ENCODE assay signal across 34 cellular contexts in genomic region chr6:153526479-153526878, GRCh38.
DNase-seq lines count a peak whose midpoint lies in the region; ATAC-seq, FAIRE-seq and TF ChIP-seq lines count a peak whose summit lies in the region.
"Had no signal": no experiment of that assay in that cellular context is flagged by ENCODE, and none has a peak within 500 bp of the region (broad histone marks: within the 10 kb centered on the region; RNA-seq: fewer than 3 reads in every experiment).

No MANE protein-coding gene starts in this region.

- H3K27ac ChIP-seq in HepG2 (ENCODE audit: extremely low read length, insufficient read depth, low read length), result no peak overlapping the region
- H3K27ac ChIP-seq in right lobe of liver, result no peak overlapping the region
- H3K27ac ChIP-seq in A549, result no peak overlapping the region
- no peak overlapping the region for H3K27ac ChIP-seq in IMR-90 (ENCODE audit: insufficient read depth, low read length)
- H3K27ac ChIP-seq in K562 (ENCODE audit: extremely low read depth, low read depth, low read length), result no peak overlapping the region
- H3K27ac ChIP-seq: 22Rv1, BLaER1, C4-2B had no signal

- no peak overlapping the region for H2BK15ac ChIP-seq in IMR-90 (ENCODE audit: low read depth, low read length)

- ATAC-seq in HepG2 (no peak), right lobe of liver (no peak), A549 (no peak), IMR-90 (ENCODE audit: low read depth) (no peak), K562 (no peak)
- ATAC-seq: CD8-positive, alpha-beta T cell had no signal

- no peak overlapping the region for H3K4ac ChIP-seq in IMR-90 (ENCODE audit: low read depth, low read length)

- H2BK5ac ChIP-seq in IMR-90 (ENCODE audit: low read depth, low read length, poor library complexity, severe bottlenecking), result no peak overlapping the region

- H3K79me1 ChIP-seq in IMR-90 (ENCODE audit: low read depth in 1 of 2, low read length in 2 of 2), result no peaks in the 10 kb centered on the region

- H3K4me2 ChIP-seq in HepG2 (ENCODE audit: low read depth, low read length) (no peak overlapping the region), A549 (no peak overlapping the region), IMR-90 (ENCODE audit: low read depth, low read length) (no peak overlapping the region), K562 (ENCODE audit: insufficient read depth, low read length) (no peak overlapping the region)
- H3K4me2 ChIP-seq: BLaER1 had no signal

- TF ChIP-seq EP300 in HepG2 (IDR thresholded peaks at IDR 0.05; ENCODE audit: low read depth in 2 of 2, low read length in 2 of 2), result no peak
- no peak for TF ChIP-seq EP300 in HepG2 (CRISPR knock-in tag; IDR thresholded peaks at IDR 0.05; ENCODE audit: borderline replicate concordance)
- no peak for TF ChIP-seq EP300 in A549 (IDR thresholded peaks at IDR 0.05)
- TF ChIP-seq EP300 in K562 (IDR thresholded peaks at IDR 0.05; ENCODE audit: low read length), result no peak

- H3K9me1 ChIP-seq in IMR-90 (ENCODE audit: insufficient read depth, low read length) (no peaks in the 10 kb centered on the region), K562 (ENCODE audit: control insufficient read depth, insufficient read depth, low read length) (no peaks in the 10 kb centered on the region)

- H4K8ac ChIP-seq in IMR-90 (ENCODE audit: low read depth in 2 of 2, low read length in 2 of 2), result no peak overlapping the region

- POLR2A ChIA-PET in HepG2 (lab: Yijun Ruan, JAX) (no interaction called here), A549 (lab: Yijun Ruan, JAX) (no interaction called here), IMR-90 (lab: Charles Lee; ENCODE audit: unreplicated experiment) (no interaction called here), K562 (lab: Yijun Ruan, JAX) (no interaction called here)

- no peaks in the 10 kb centered on the region for H3K79me2 ChIP-seq in HepG2 (ENCODE audit: insufficient read depth, low read length)
- no peaks in the 10 kb centered on the region for H3K79me2 ChIP-seq in K562 (ENCODE audit: control insufficient read depth, insufficient read depth, low read length)

- H3K23ac ChIP-seq in IMR-90 (ENCODE audit: low read depth, low read length), result no peak overlapping the region

- in situ Hi-C loops in HepG2 (cut with HindIII; ENCODE audit: extremely low pct_ligation_motif_present, low pct_unique_long_range_greater_than_20kb) (no loop called here), IMR-90 (cut with MboI; ENCODE audit: low sequenced_read_pairs) (no loop called here), K562 (cut with MboI) (no loop called here)

- H3K9ac ChIP-seq in HepG2 (ENCODE audit: insufficient read depth, low read depth, low read length) (no peak overlapping the region), IMR-90 (ENCODE audit: low read depth, low read length) (no peak overlapping the region), K562 (ENCODE audit: insufficient read depth in 1 of 2, low read depth in 2 of 2, low read length in 2 of 2) (no peak overlapping the region)
- H3K9ac ChIP-seq: BLaER1; BLaER1 treated with 17β-estradiol and CSF1 and Interleukin-3, amounts not matched to agents 10 nM and 100 nM had no signal

- H3K36me3 ChIP-seq in HepG2 (replicated peaks in 1 of 2; ENCODE audit: control insufficient read depth in 1 of 2, insufficient read depth in 2 of 2, low read length in 2 of 2) (no peaks in the 10 kb centered on the region), right lobe of liver (no peaks in the 10 kb centered on the region), IMR-90 (ENCODE audit: control insufficient read depth, insufficient read depth, low read length) (no peaks in the 10 kb centered on the region), K562 (ENCODE audit: control insufficient read depth, insufficient read depth, low read length) (no peaks in the 10 kb centered on the region)
- H3K36me3 ChIP-seq: BE2C; BLaER1; BLaER1 treated with 17β-estradiol and CSF1 and Interleukin-3, amounts not matched to agents 10 nM and 100 nM had no signal

- H2BK20ac ChIP-seq in IMR-90 (ENCODE audit: low read depth, low read length), result no peak overlapping the region

- no peak overlapping the region for H3K4me3 ChIP-seq in HepG2 (replicated peaks in 1 of 3; ENCODE audit: insufficient read depth in 1 of 3, low read depth in 2 of 3, low read length in 3 of 3)
- no peak overlapping the region for H3K4me3 ChIP-seq in right lobe of liver
- no peak overlapping the region for H3K4me3 ChIP-seq in A549
- H3K4me3 ChIP-seq in IMR-90 (ENCODE audit: insufficient read depth, low read depth, low read length), result no peak overlapping the region
- H3K4me3 ChIP-seq in K562, result no peak overlapping the region
- H3K4me3 ChIP-seq: BLaER1; BLaER1 treated with 17β-estradiol and CSF1 and Interleukin-3, amounts not matched to agents 10 nM and 100 nM had no signal

- TF ChIP-seq RAD21 in HepG2 (CRISPR knock-in tag; IDR thresholded peaks at IDR 0.05) (no peak), A549 (conservative IDR thresholded peaks at IDR 0.05 in 1 of 2, IDR thresholded peaks at IDR 0.05 in 1 of 2) (no peak), IMR-90 (IDR thresholded peaks at IDR 0.05; ENCODE audit: low read length) (no peak), K562 (CRISPR knock-in tag; conservative IDR thresholded peaks at IDR 0.05 in 1 of 2, IDR thresholded peaks at IDR 0.05 in 1 of 2) (no peak)

- 0% methylated on average over 3 of the region's 3 CpGs for WGBS in HepG2 (ENCODE audit: low lambda C conversion rate)
- WGBS in right lobe of liver (ENCODE audit: insufficient coverage, low coverage, low lambda C conversion rate, missing lambda C conversion rate), result 28% methylated on average over 3 of the region's 3 CpGs
- WGBS in A549 (ENCODE audit: missing lambda C conversion rate), result 3% methylated on average over 3 of the region's 3 CpGs
- no CpG with 5 or more reads among the region's 3 CpGs for WGBS in IMR-90 (ENCODE audit: extremely low coverage in 2 of 2, insufficient read length in 1 of 2), 2 experiments
- WGBS in K562 (ENCODE audit: insufficient coverage, low coverage, missing lambda C conversion rate), result 4% methylated on average over 3 of the region's 3 CpGs

- no peaks in the 10 kb centered on the region for H4K20me1 ChIP-seq in HepG2 (ENCODE audit: insufficient read depth, low read length)
- H4K20me1 ChIP-seq in IMR-90 (ENCODE audit: insufficient read depth, low read length), result no peaks in the 10 kb centered on the region
- H4K20me1 ChIP-seq in K562 (replicated peaks; ENCODE audit: control insufficient read depth, insufficient read depth, low read length), result no peaks in the 10 kb centered on the region
- H4K20me1 ChIP-seq: BLaER1; BLaER1 treated with 17β-estradiol and CSF1 and Interleukin-3, amounts not matched to agents 10 nM and 100 nM had no signal

- no peak overlapping the region for H3K14ac ChIP-seq in IMR-90 (replicated peaks; ENCODE audit: low read depth, low read length)

- intact Hi-C loops in HepG2 (cut with micrococcal nuclease; ENCODE audit: unreplicated experiment), result no loop called here
- intact Hi-C loops in right lobe of liver (cut with DNase I), result no loop called here
- intact Hi-C loops in IMR-90 (cut with micrococcal nuclease), result no loop called here
- intact Hi-C loops in K562 (cut with micrococcal nuclease), result no loop called here

- dilution Hi-C loops in IMR-90 (cut with HindIII; ENCODE audit: low sequenced_read_pairs, unreplicated experiment), result no loop called here

- TF ChIP-seq POLR2A in HepG2 (IDR thresholded peaks at IDR 0.05; ENCODE audit: insufficient read depth in 1 of 2, low read depth in 2 of 2, low read length in 2 of 2), result no peak
- TF ChIP-seq POLR2A in right lobe of liver (IDR thresholded peaks at IDR 0.05), result no peak
- TF ChIP-seq POLR2A in A549 (IDR thresholded peaks at IDR 0.05; ENCODE audit: low read length), result no peak
- no peak for TF ChIP-seq POLR2A in IMR-90 (IDR thresholded peaks at IDR 0.05; ENCODE audit: low read depth, low read length)
- no peak for TF ChIP-seq POLR2A in K562 (conservative IDR thresholded peaks at IDR 0.05)

- no peak overlapping the region for H3K18ac ChIP-seq in IMR-90 (ENCODE audit: low read depth, low read length)

- no peak for DNase-seq in HepG2 (ENCODE audit: low spot score)
- no peak for DNase-seq in right lobe of liver
- DNase-seq in A549 (ENCODE audit: low read depth in 1 of 2, low spot score in 1 of 2), result no peak
- no peak for DNase-seq in IMR-90
- DNase-seq in K562 (ENCODE audit: extremely low read depth in 1 of 4, low spot score in 3 of 4), result no peak
- DNase-seq in NOMO-1 treated with DMSO at 0.1 percent for 48 hours (lab: John Stamatoyannopoulos, UW; ENCODE audit: unreplicated experiment), result no peak
- no peak for DNase-seq in NCI-H1417 (lab: John Stamatoyannopoulos, UW)
- DNase-seq in mucosa of gallbladder (ENCODE audit: low spot score), result no peak
- DNase-seq: 8988T; ACHN; AML-193; BE2C; C1 segment of cervical spinal cord; Caco-2; Calu3; CD4-positive, alpha-beta memory T cell; CD4-positive, alpha-beta T cell; CD4-positive, CD25-positive, alpha-beta regulatory T cell; CD8-positive, alpha-beta memory T cell; CD8-positive, alpha-beta T cell; COR-L47; DMS 273 treated with DMSO at 0.1 percent for 48 hours; DMS153; DMS53; DMS79; DMS79 treated with DMSO at 0.1 percent for 48 hours; DND-41; EL had no signal

- no peak overlapping the region for H3K56ac ChIP-seq in IMR-90 (ENCODE audit: extremely low read depth, insufficient read depth, low read length)

- no peak overlapping the region for H2AK9ac ChIP-seq in IMR-90 (replicated peaks; ENCODE audit: low read depth, low read length, poor library complexity)

- H4K91ac ChIP-seq in IMR-90 (ENCODE audit: insufficient read depth, low read depth, low read length), result no peak overlapping the region

- H2BK120ac ChIP-seq in IMR-90 (ENCODE audit: low read depth, low read length), result no peak overlapping the region

- H2AFZ ChIP-seq in HepG2 (ENCODE audit: low read length) (no peak overlapping the region), IMR-90 (replicated peaks; ENCODE audit: low read length, poor library complexity) (no peak overlapping the region), K562 (ENCODE audit: low read depth, low read length) (no peak overlapping the region)

- CTCF ChIA-PET in HepG2 (lab: Yijun Ruan, JAX; ENCODE audit: low intra/inter-chr PET ratio, low total read pairs), result no interaction called here
- CTCF ChIA-PET in A549 (lab: Yijun Ruan, JAX), result interaction anchor here (1.0 kb wide), 1 partner anchor 14 kb away, joined by 3 read pairs; no protein-coding TSS in a partner anchor
- CTCF ChIA-PET in IMR-90 (lab: Yijun Ruan, JAX), result no interaction called here
- CTCF ChIA-PET in K562 (lab: Yijun Ruan, JAX; ENCODE audit: low intra/inter-chr PET ratio), result no interaction called here

- FAIRE-seq in HepG2 (lab: Jason Lieb, UNC), result no peak
- no peak for FAIRE-seq in A549 (lab: Jason Lieb, UNC)
- no peak for FAIRE-seq in K562 (lab: Jason Lieb, UNC)
- FAIRE-seq: A204.1, D721Med had no signal

- H3K4me1 ChIP-seq in HepG2 (ENCODE audit: insufficient read depth, low read length) (no peaks in the 10 kb centered on the region), right lobe of liver (no peaks in the 10 kb centered on the region), A549 (no peaks in the 10 kb centered on the region), IMR-90 (ENCODE audit: control insufficient read depth, insufficient read depth, low read length) (no peaks in the 10 kb centered on the region), K562 (replicated peaks in 1 of 2; ENCODE audit: control insufficient read depth in 2 of 2, insufficient read depth in 2 of 2, low read length in 2 of 2) (no peaks in the 10 kb centered on the region)
- H3K4me1 ChIP-seq: BE2C, BLaER1, Caco-2 had no signal

- H3K27me3 ChIP-seq in HepG2 (ENCODE audit: control insufficient read depth in 1 of 2, insufficient read depth in 2 of 2, low read length in 2 of 2), result no peaks in the 10 kb centered on the region
- H3K27me3 ChIP-seq in right lobe of liver, result no peaks in the 10 kb centered on the region
- H3K27me3 ChIP-seq in IMR-90 (ENCODE audit: control insufficient read depth, insufficient read depth, low read length), result no peaks in the 10 kb centered on the region
- no peaks in the 10 kb centered on the region for H3K27me3 ChIP-seq in K562 (ENCODE audit: control insufficient read depth in 2 of 2, insufficient read depth in 2 of 2, low read length in 2 of 2)
- H3K27me3 ChIP-seq: BE2C; BLaER1; BLaER1 treated with 17β-estradiol and CSF1 and Interleukin-3, amounts not matched to agents 10 nM and 100 nM had no signal

- TF ChIP-seq CTCF in HepG2 (CRISPR knock-in tag; IDR thresholded peaks at IDR 0.05), result no peak
- no peak for TF ChIP-seq CTCF in right lobe of liver (IDR thresholded peaks at IDR 0.05)
- no peak for TF ChIP-seq CTCF in A549 (IDR thresholded peaks at IDR 0.05)
- TF ChIP-seq CTCF in IMR-90 (conservative IDR thresholded peaks at IDR 0.05; ENCODE audit: low read depth, low read length), result no peak
- TF ChIP-seq CTCF in K562 (IDR thresholded peaks at IDR 0.05 in 2 of 3, conservative IDR thresholded peaks at IDR 0.05 in 1 of 3; ENCODE audit: insufficient read depth in 2 of 3, low read depth in 1 of 3, low read length in 3 of 3), result no peak

- H2AK5ac ChIP-seq in IMR-90 (ENCODE audit: low read depth, low read length), result no peak overlapping the region

- H3K9me3 ChIP-seq in HepG2 (ENCODE audit: low read length) (peaks cover 33% of the 10 kb centered on the region), right lobe of liver (no peaks in the 10 kb centered on the region), A549 (no peaks in the 10 kb centered on the region), IMR-90 (ENCODE audit: control insufficient read depth, insufficient read depth, low read length) (peaks cover 5% of the 10 kb centered on the region), K562 (replicated peaks; ENCODE audit: control insufficient read depth, insufficient read depth, low read depth, low read length) (no peaks in the 10 kb centered on the region)
- H3K9me3 ChIP-seq: BE2C, BLaER1, Caco-2 had no signal

- BruUV-seq in HepG2 (replicated peaks; lab: Mats Ljungman, UMichigan), result no TSS peak
- no TSS peak for BruUV-seq in IMR-90 (replicated peaks; lab: Mats Ljungman, UMichigan)
- BruUV-seq in K562 (replicated peaks; lab: Mats Ljungman, UMichigan), result no TSS peak

- H4K5ac ChIP-seq in IMR-90 (ENCODE audit: low read depth, low read length), result no peak overlapping the region

Comparison
In these comparisons a context has a peak if more than half of its experiments do, and no peak if none do; other contexts are left out.
1. Of the 241 proteins assayed by ChIP-seq in both HepG2 and K562: peak only in HepG2: MAFF and MAFK; only in K562: none; in both: none; in neither: 239.